Comparison of ENCODE assay signal across 8 cellular contexts in the genomic region with DNA sequence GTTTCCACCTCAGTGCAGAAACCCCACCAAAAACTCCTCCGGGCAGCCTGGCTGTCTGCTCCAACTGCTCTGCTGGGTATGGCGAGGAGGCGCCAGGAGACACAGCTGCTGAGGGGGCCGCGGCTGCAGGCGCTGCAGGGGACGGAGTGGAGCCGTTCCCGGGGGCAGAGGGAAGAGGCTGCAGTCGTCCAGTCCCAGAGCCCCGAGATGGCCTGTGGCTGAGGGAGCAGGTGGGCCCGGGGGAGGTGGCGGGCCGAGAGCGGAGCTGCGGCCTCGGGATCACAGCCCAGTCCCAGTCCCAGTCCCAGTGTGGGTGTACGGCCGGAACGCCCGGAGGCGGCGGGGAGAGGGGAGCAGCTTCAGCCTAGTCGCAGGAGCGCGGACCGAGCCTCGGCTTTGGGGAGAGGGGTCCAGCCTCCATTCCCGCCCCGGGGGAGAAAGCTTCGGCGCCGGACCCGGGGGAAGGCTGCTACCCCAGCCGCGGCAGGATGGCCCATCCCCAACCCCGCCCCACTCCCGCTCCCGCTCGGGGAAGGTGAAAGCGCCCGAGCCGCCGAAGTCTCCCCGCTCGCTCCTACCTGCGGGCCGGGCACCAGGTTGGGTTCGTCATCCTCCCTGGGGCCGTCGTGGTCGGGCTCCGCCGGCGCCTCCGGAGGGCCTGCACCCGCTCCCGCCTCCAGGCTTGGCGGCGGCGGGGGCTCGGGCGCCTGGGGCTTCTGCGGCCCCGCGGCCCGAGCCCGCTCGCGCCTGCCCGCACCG. TPM values are rescaled to one million over a fixed set of nuclear protein-coding genes. Genes with fewer than 3 reads are reported as not detected.
DNase-seq lines count a peak whose midpoint lies in the region; ATAC-seq, FAIRE-seq and TF ChIP-seq lines count a peak whose summit lies in the region.

No MANE protein-coding gene starts in this region.

- FAIRE-seq in kidney (lab: Jason Lieb, UNC), result no peak

- H3K36me3 ChIP-seq in brain microvascular endothelial cell (replicated peaks), result peaks cover 3% of the 10 kb centered on the region
- peaks cover 0 to 8% of the 10 kb centered on the region in 2 donors for H3K36me3 ChIP-seq in kidney (ENCODE audit: control insufficient read depth in 1 of 2, insufficient read depth in 2 of 2, low read length in 2 of 2)

- peaks cover 15 to 16% of the 10 kb centered on the region in 2 donors for H3K4me1 ChIP-seq in kidney (ENCODE audit: control insufficient read depth in 1 of 2, insufficient read depth in 1 of 2, low read depth in 1 of 2, low read length in 2 of 2)

- ATAC-seq in GM18858 (IDR thresholded peaks at IDR 0.05; ENCODE audit: unreplicated experiment) (peak; percentile 25), HG03045 (IDR thresholded peaks at IDR 0.05; ENCODE audit: unreplicated experiment) (peak; percentile 43)

- intact Hi-C loops in kidney (cut with DNase I), result no loop called here

- no peaks in the 10 kb centered on the region for H3K9me3 ChIP-seq in kidney (ENCODE audit: control insufficient read depth in 1 of 2, low read length in 2 of 2)

- in situ Hi-C loops in brain microvascular endothelial cell (cut with HindIII; ENCODE audit: low pct_ligation_motif_present, low sequenced_read_pairs), result no loop called here

- H3K27me3 ChIP-seq in brain microvascular endothelial cell (replicated peaks), result no peaks in the 10 kb centered on the region

- H3K9ac ChIP-seq in kidney (ENCODE audit: low read length in 2 of 2), result peak overlapping the region; percentile 61 to 65

- H3K4me3 ChIP-seq in brain microvascular endothelial cell (ENCODE audit: low read depth, low read length) (peak overlapping the region; percentile 85), kidney (ENCODE audit: low read length in 2 of 2) (peak overlapping the region; percentile 70 to 73)

- DNase-seq in 8988T, result peak; percentile 94
- peak in 4 of 5 donors; percentile 17 to 32 (median 24) for DNase-seq in T-helper 1 cell
- no peak for DNase-seq in brain microvascular endothelial cell
- DNase-seq in kidney, result peak; percentile 87
- peak; percentile 64 for DNase-seq in stimulated activated CD4-positive, alpha-beta T cell treated with anti-CD3 and anti-CD28 coated beads, Interleukin-15, amount 100 ng/mL, for 24 hours
- no peak for DNase-seq in NCI-H524 treated with DMSO at 0.1 percent for 48 hours (lab: John Stamatoyannopoulos, UW)

- H3K27ac ChIP-seq in brain microvascular endothelial cell (peak overlapping the region; percentile 15), kidney (ENCODE audit: low read depth in 2 of 2, low read length in 2 of 2) (peak overlapping the region; percentile 24 to 57)

- TF ChIP-seq CTCF in brain microvascular endothelial cell (IDR thresholded peaks at IDR 0.05; ENCODE audit: low read depth, low read length, missing control alignments) (no peak), kidney (IDR thresholded peaks at IDR 0.05; ENCODE audit: borderline replicate concordance, extremely low read depth, insufficient read depth) (no peak)

RNA-seq across cellular contexts. Expression of a gene that starts 0.5 kb away (rescaled TPM):
- 77.8 TPM for total RNA-seq in kidney
- polyA plus RNA-seq in kidney (ENCODE audit: insufficient read depth, low read depth, low replicate concordance), result 61.0 TPM

RNA-seq across cellular contexts. Expression of a gene that starts 37.1 kb away (rescaled TPM):
- 86.7 TPM for total RNA-seq in kidney
- polyA plus RNA-seq in kidney (ENCODE audit: insufficient read depth, low read depth, low replicate concordance), result 97.3 TPM

RNA-seq across cellular contexts. Expression of a gene that starts 38.2 kb away (rescaled TPM):
- total RNA-seq in kidney, result 168 TPM
- 214 TPM for polyA plus RNA-seq in kidney (ENCODE audit: insufficient read depth, low read depth, low replicate concordance)

RNA-seq across cellular contexts. Expression of a gene that starts 44.2 kb away (rescaled TPM):
- total RNA-seq in kidney, result 18.6 TPM
- polyA plus RNA-seq in kidney (ENCODE audit: insufficient read depth, low read depth, low replicate concordance), result 1.9 TPM

RNA-seq across cellular contexts. Expression of a gene that starts 46.1 kb away (rescaled TPM):
- total RNA-seq in kidney, result 30.7 TPM
- 42.6 TPM for polyA plus RNA-seq in kidney (ENCODE audit: insufficient read depth, low read depth, low replicate concordance)

Comparison
In these comparisons a context has a peak if more than half of its experiments do, and no peak if none do; other contexts are left out.
1. DNase-seq: peak in 8988T (single experiment), T-helper 1 cell (4 of 5), kidney (single experiment) and stimulated activated CD4-positive, alpha-beta T cell treated with anti-CD3 and anti-CD28 coated beads, Interleukin-15, amount 100 ng/mL, for 24 hours (single experiment); none in brain microvascular endothelial cell (single experiment) and NCI-H524 treated with DMSO at 0.1 percent for 48 hours (single experiment).